9 cellular contexts compared by ENCODE assay signal in the genomic region with DNA sequence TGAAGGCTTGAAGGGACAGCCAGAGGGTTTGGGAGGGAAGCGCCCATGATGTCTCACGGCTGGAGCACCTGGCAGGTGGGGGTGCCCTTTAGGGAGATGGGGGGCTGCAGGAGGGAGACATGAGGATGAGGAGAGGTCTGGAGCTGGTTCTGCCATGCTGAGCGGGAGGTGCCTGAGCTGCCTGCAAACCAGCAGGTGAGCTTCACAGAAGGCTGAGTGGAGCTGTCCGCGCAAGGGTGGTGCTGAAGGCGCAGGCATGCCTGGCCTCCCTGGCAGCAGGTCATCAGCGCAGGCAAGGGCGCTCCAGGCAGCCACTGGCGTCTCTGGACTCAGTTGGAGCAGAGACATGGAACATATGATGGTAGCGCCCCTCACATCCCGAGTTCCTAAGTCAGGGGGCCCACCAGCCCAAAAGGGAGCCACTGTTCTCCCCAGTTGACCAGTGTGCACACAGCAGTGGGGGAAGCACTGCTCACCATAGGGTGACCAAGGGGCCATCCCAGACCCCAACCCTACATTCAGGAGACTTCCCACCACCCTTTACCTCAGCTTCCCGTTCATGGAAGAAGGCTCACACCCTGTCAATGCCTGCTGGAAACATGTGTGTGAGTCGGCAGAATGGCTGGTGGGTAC. TPM values are rescaled to one million over a fixed set of nuclear protein-coding genes. Genes with fewer than 3 reads are reported as not detected.
DNase-seq lines count a peak whose midpoint lies in the region; ATAC-seq and TF ChIP-seq lines count a peak whose summit lies in the region.
"Had no signal": no experiment of that assay in that cellular context is flagged by ENCODE, and none has a peak within 500 bp of the region (broad histone marks: within the 10 kb centered on the region; RNA-seq: fewer than 3 reads in every experiment).

No MANE protein-coding gene starts in this region.

- no peak overlapping the region for H3K27ac Mint-ChIP-seq in activated T-cell treated with anti-CD3 and anti-CD28 coated beads, Interleukin-2, amount 50 U/mL, for 72 hours
- no peak overlapping the region for H3K27ac Mint-ChIP-seq in activated CD4-positive, alpha-beta memory T cell treated with anti-CD3 and anti-CD28 coated beads, Interleukin-2, amount 10 ng/mL, durations not matched to agents 7 days and 5 days
- no peak overlapping the region for H3K27ac Mint-ChIP-seq in type B pancreatic cell

- H3K4me3 Mint-ChIP-seq in activated T-cell treated with anti-CD3 and anti-CD28 coated beads, Interleukin-2, amount 50 U/mL, for 72 hours, result no peak overlapping the region
- no peak overlapping the region for H3K4me3 Mint-ChIP-seq in activated T-cell treated with anti-CD3 and anti-CD28 coated beads, Interleukin-2, amount 50 U/mL, for 4 hours
- H3K4me3 Mint-ChIP-seq in activated CD4-positive, alpha-beta memory T cell treated with anti-CD3 and anti-CD28 coated beads, Interleukin-2, amount 10 ng/mL, durations not matched to agents 7 days and 5 days, result no peak overlapping the region
- H3K4me3 Mint-ChIP-seq in type B pancreatic cell, result no peak overlapping the region

- H3K27me3 Mint-ChIP-seq in activated T-cell treated with anti-CD3 and anti-CD28 coated beads, Interleukin-2, amount 50 U/mL, for 72 hours (ENCODE audit: low read depth), result peaks cover 11% of the 10 kb centered on the region
- peaks cover 13% of the 10 kb centered on the region for H3K27me3 Mint-ChIP-seq in activated T-cell treated with anti-CD3 and anti-CD28 coated beads, Interleukin-2, amount 50 U/mL, for 4 hours (ENCODE audit: low read depth)
- no peaks in the 10 kb centered on the region for H3K27me3 Mint-ChIP-seq in activated CD4-positive, alpha-beta memory T cell treated with anti-CD3 and anti-CD28 coated beads, Interleukin-2, amount 10 ng/mL, durations not matched to agents 7 days and 5 days
- H3K27me3 Mint-ChIP-seq in type B pancreatic cell, result peaks cover 26% of the 10 kb centered on the region

- CTCF ChIA-PET in activated CD4-positive, alpha-beta memory T cell treated with anti-CD3 and anti-CD28 coated beads, Interleukin-2, amount 10 ng/mL, durations not matched to agents 7 days and 5 days (lab: Charles Lee), result no interaction called here

- DNase-seq in activated T-cell treated with anti-CD3 and anti-CD28 coated beads, Interleukin-2, amount 50 U/mL, for 72 hours, result peak; percentile 11 to 16
- no peak for DNase-seq in activated T-cell treated with anti-CD3 and anti-CD28 coated beads, Interleukin-2, amount 50 U/mL, for 4 hours
- peak; percentile 43 for DNase-seq in activated CD4-positive, alpha-beta memory T cell treated with anti-CD3 and anti-CD28 coated beads, Interleukin-2, amount 10 ng/mL, durations not matched to agents 7 days and 5 days
- DNase-seq in iPS-NIHi11 (ENCODE audit: low spot score) (peak; percentile 97), type B pancreatic cell (ENCODE audit: extremely low spot score, unreplicated experiment) (peak; percentile 83), NCI-H1048 (lab: John Stamatoyannopoulos, UW) (no peak)
- DNase-seq: NCI-H2029 had no signal

- no peak for TF ChIP-seq CTCF in type B pancreatic cell (conservative IDR thresholded peaks at IDR 0.05)

- peaks cover 12 to 13% of the 10 kb centered on the region in 2 donors for H3K9me3 Mint-ChIP-seq in activated T-cell treated with anti-CD3 and anti-CD28 coated beads, Interleukin-2, amount 50 U/mL, for 72 hours
- peaks cover 23% of the 10 kb centered on the region for H3K9me3 Mint-ChIP-seq in activated T-cell treated with anti-CD3 and anti-CD28 coated beads, Interleukin-2, amount 50 U/mL, for 4 hours
- peaks cover 20% of the 10 kb centered on the region for H3K9me3 Mint-ChIP-seq in activated CD4-positive, alpha-beta memory T cell treated with anti-CD3 and anti-CD28 coated beads, Interleukin-2, amount 10 ng/mL, durations not matched to agents 7 days and 5 days
- H3K9me3 Mint-ChIP-seq in type B pancreatic cell, result peaks cover 10% of the 10 kb centered on the region

- POLR2A ChIA-PET in activated CD4-positive, alpha-beta memory T cell treated with anti-CD3 and anti-CD28 coated beads, Interleukin-2, amount 10 ng/mL, durations not matched to agents 7 days and 5 days (lab: Charles Lee), result no interaction called here

- no peaks in the 10 kb centered on the region for H3K4me1 Mint-ChIP-seq in activated T-cell treated with anti-CD3 and anti-CD28 coated beads, Interleukin-2, amount 50 U/mL, for 72 hours (ENCODE audit: low read depth)
- no peaks in the 10 kb centered on the region for H3K4me1 Mint-ChIP-seq in activated T-cell treated with anti-CD3 and anti-CD28 coated beads, Interleukin-2, amount 50 U/mL, for 4 hours (ENCODE audit: low read depth)
- H3K4me1 Mint-ChIP-seq in activated CD4-positive, alpha-beta memory T cell treated with anti-CD3 and anti-CD28 coated beads, Interleukin-2, amount 10 ng/mL, durations not matched to agents 7 days and 5 days, result no peaks in the 10 kb centered on the region
- H3K4me1 Mint-ChIP-seq in type B pancreatic cell (ENCODE audit: unreplicated experiment), result no peaks in the 10 kb centered on the region

- no peak for ATAC-seq in activated T-cell treated with anti-CD3 and anti-CD28 coated beads, Interleukin-2, amount 50 U/mL, for 72 hours (replicated peaks in 1 of 2)
- no peak for ATAC-seq in activated T-cell treated with anti-CD3 and anti-CD28 coated beads, Interleukin-2, amount 50 U/mL, for 4 hours
- ATAC-seq in HG02884 (IDR thresholded peaks at IDR 0.05; ENCODE audit: unreplicated experiment) (no peak), GM21529 (IDR thresholded peaks at IDR 0.05; ENCODE audit: unreplicated experiment) (no peak)

- H3K36me3 Mint-ChIP-seq in activated T-cell treated with anti-CD3 and anti-CD28 coated beads, Interleukin-2, amount 50 U/mL, for 72 hours (ENCODE audit: insufficient read depth in 2 of 2), result peaks cover 2 to 4% of the 10 kb centered on the region in 2 donors
- H3K36me3 Mint-ChIP-seq in activated T-cell treated with anti-CD3 and anti-CD28 coated beads, Interleukin-2, amount 50 U/mL, for 4 hours (ENCODE audit: insufficient read depth), result no peaks in the 10 kb centered on the region
- H3K36me3 Mint-ChIP-seq in activated CD4-positive, alpha-beta memory T cell treated with anti-CD3 and anti-CD28 coated beads, Interleukin-2, amount 10 ng/mL, durations not matched to agents 7 days and 5 days (ENCODE audit: low read depth), result no peaks in the 10 kb centered on the region
- H3K36me3 Mint-ChIP-seq in type B pancreatic cell, result no peaks in the 10 kb centered on the region

RNA-seq across cellular contexts. Expression of gene ADRA2C, which starts 25.8 kb away (rescaled TPM):
- not detected for total RNA-seq in activated T-cell treated with anti-CD3 and anti-CD28 coated beads, Interleukin-2, amount 50 U/mL, for 72 hours
- total RNA-seq in activated T-cell treated with anti-CD3 and anti-CD28 coated beads, Interleukin-2, amount 50 U/mL, for 4 hours, result not detected
- total RNA-seq in activated CD4-positive, alpha-beta memory T cell treated with anti-CD3 and anti-CD28 coated beads, Interleukin-2, amount 10 ng/mL, durations not matched to agents 7 days and 5 days, result not detected
- 2.9 and 7.9 TPM in 2 replicates for total RNA-seq in type B pancreatic cell (ENCODE audit: low replicate concordance)

Comparison
In these comparisons a context has a peak if more than half of its experiments do, and no peak if none do; other contexts are left out.
1. DNase-seq: peak in activated T-cell treated with anti-CD3 and anti-CD28 coated beads, Interleukin-2, amount 50 U/mL, for 72 hours (2 of 2), activated CD4-positive, alpha-beta memory T cell treated with anti-CD3 and anti-CD28 coated beads, Interleukin-2, amount 10 ng/mL, durations not matched to agents 7 days and 5 days (single experiment), iPS-NIHi11 (single experiment) and type B pancreatic cell (single experiment); none in activated T-cell treated with anti-CD3 and anti-CD28 coated beads, Interleukin-2, amount 50 U/mL, for 4 hours (single experiment) and NCI-H1048 (single experiment).